Comparison of ENCODE assay signal across 1 cellular context in the genomic region with DNA sequence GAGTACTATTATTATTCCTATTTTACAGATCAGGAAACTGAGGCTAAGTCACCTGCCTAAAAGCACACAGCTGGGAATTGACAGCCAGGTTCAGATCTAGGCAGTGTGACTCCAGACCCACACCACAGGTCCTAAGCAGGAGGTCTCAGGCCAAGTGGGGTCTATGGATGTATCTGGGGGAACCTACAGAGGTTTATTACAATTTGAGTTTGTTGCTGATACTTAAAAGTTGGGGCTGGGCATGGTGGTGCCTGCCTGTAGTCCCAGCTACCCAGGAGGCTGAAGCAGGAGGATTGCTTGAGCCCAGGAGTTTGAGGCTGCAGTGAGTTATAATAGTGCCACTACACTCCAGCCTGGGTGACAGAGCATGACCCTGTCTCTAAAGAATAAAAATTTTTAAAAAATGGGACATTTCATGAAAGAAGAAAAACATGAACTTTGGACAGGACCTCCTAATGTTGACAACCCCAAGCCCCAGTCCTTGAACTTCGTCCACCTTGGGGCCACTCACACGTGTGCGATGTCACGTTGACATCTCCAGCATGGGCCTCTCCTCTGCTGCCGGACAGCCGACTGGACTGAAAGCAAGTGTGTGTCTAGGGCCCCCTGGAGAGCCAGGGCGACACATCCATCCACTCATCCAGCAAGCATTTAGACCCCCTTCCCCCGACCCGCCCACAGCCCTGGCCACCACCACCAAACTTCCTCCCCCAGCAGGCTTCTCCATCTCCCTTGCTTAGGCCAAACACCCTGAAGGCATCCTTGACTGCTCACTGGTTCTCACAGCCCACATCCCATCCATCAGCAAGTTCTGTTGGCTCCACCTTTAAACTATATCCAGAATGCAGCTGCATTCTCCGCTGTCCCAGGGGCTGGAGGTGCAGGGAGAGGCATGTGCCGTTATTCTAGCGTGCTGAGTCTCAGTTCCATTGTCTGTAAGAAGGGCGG.
TF ChIP-seq lines count a peak whose summit lies in the region.

No MANE protein-coding gene starts in this region.

TF ChIP-seq in HepG2, 621 proteins besides CTCF, POLR2A, EP300 and RAD21 (continued from another document and continues in another):
- TF ChIP-seq MAF1 (CRISPR knock-in tag; IDR thresholded peaks at IDR 0.05; ENCODE audit: borderline replicate concordance) (0 out of 2 replicates have a peak, but pooled peaks have one; percentile 26), RXRA (CRISPR knock-in tag; IDR thresholded peaks at IDR 0.05) (peak; percentile 99), TEAD3 (CRISPR knock-in tag; optimal IDR thresholded peaks at IDR 0.05; ENCODE audit: borderline replicate concordance) (peak; percentile 92), RARA (CRISPR knock-in tag; IDR thresholded peaks at IDR 0.05) (peak; percentile 99), ZNF335 (CRISPR knock-in tag; IDR thresholded peaks at IDR 0.05) (peak; percentile 95), ZSCAN12 (CRISPR knock-in tag; IDR thresholded peaks at IDR 0.05) (0 out of 2 replicates have a peak, but pooled peaks have one; percentile 68), MEIS1 (CRISPR knock-in tag; IDR thresholded peaks at IDR 0.05; ENCODE audit: borderline replicate concordance) (peak; percentile 100), ZEB1 (IDR thresholded peaks at IDR 0.05; ENCODE audit: insufficient replicate concordance, low read depth) (no peak), TCF7L2 (IDR thresholded peaks at IDR 0.05; ENCODE audit: low read depth, low read length) (no peak), ZNF329 (CRISPR knock-in tag; IDR thresholded peaks at IDR 0.05; ENCODE audit: low read depth) (peak; percentile 62; the same call in 1 of the 2 replicates), PCBP1 (IDR thresholded peaks at IDR 0.05; ENCODE audit: borderline replicate concordance, low read depth, low read length) (no peak), RBFOX2 (IDR thresholded peaks at IDR 0.05; ENCODE audit: low read depth, low read length) (peak; percentile 46; the same call in 1 of the 2 replicates), CC2D1A (CRISPR knock-in tag; IDR thresholded peaks at IDR 0.05) (0 out of 2 replicates have a peak, but pooled peaks have one; percentile 27), ZNF20 (CRISPR knock-in tag; IDR thresholded peaks at IDR 0.05) (no peak), ZNF207 (IDR thresholded peaks at IDR 0.05; ENCODE audit: borderline replicate concordance) (no peak), ZNF746 (CRISPR knock-in tag; IDR thresholded peaks at IDR 0.05) (peak; percentile 100), ZNF564 (CRISPR knock-in tag; IDR thresholded peaks at IDR 0.05) (peak; percentile 90; the same call in 1 of the 2 replicates), SIX1 (CRISPR knock-in tag; IDR thresholded peaks at IDR 0.05; ENCODE audit: borderline replicate concordance) (peak; percentile 79; the same call in 1 of the 2 replicates), ZNF644 (CRISPR knock-in tag; IDR thresholded peaks at IDR 0.05; ENCODE audit: low read depth) (peak; percentile 89), ZNF33A (CRISPR knock-in tag; IDR thresholded peaks at IDR 0.05; ENCODE audit: borderline replicate concordance) (peak; percentile 18; the same call in 1 of the 2 replicates), NKX3-1 (CRISPR knock-in tag; IDR thresholded peaks at IDR 0.05) (no peak; the same call in 1 of the 2 replicates)
- TF ChIP-seq, protein P1, sequence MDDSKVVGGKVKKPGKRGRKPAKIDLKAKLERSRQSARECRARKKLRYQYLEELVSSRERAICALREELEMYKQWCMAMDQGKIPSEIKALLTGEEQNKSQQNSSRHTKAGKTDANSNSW (CRISPR knock-in tag; IDR thresholded peaks at IDR 0.05; ENCODE audit: borderline replicate concordance), result peak; percentile 81; the same call in 1 of the 2 replicates
- TF ChIP-seq, protein P2, sequence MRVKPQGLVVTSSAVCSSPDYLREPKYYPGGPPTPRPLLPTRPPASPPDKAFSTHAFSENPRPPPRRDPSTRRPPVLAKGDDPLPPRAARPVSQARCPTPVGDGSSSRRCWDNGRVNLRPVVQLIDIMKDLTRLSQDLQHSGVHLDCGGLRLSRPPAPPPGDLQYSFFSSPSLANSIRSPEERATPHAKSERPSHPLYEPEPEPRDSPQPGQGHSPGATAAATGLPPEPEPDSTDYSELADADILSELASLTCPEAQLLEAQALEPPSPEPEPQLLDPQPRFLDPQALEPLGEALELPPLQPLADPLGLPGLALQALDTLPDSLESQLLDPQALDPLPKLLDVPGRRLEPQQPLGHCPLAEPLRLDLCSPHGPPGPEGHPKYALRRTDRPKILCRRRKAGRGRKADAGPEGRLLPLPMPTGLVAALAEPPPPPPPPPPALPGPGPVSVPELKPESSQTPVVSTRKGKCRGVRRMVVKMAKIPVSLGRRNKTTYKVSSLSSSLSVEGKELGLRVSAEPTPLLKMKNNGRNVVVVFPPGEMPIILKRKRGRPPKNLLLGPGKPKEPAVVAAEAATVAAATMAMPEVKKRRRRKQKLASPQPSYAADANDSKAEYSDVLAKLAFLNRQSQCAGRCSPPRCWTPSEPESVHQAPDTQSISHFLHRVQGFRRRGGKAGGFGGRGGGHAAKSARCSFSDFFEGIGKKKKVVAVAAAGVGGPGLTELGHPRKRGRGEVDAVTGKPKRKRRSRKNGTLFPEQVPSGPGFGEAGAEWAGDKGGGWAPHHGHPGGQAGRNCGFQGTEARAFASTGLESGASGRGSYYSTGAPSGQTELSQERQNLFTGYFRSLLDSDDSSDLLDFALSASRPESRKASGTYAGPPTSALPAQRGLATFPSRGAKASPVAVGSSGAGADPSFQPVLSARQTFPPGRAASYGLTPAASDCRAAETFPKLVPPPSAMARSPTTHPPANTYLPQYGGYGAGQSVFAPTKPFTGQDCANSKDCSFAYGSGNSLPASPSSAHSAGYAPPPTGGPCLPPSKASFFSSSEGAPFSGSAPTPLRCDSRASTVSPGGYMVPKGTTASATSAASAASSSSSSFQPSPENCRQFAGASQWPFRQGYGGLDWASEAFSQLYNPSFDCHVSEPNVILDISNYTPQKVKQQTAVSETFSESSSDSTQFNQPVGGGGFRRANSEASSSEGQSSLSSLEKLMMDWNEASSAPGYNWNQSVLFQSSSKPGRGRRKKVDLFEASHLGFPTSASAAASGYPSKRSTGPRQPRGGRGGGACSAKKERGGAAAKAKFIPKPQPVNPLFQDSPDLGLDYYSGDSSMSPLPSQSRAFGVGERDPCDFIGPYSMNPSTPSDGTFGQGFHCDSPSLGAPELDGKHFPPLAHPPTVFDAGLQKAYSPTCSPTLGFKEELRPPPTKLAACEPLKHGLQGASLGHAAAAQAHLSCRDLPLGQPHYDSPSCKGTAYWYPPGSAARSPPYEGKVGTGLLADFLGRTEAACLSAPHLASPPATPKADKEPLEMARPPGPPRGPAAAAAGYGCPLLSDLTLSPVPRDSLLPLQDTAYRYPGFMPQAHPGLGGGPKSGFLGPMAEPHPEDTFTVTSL (CRISPR knock-in tag; IDR thresholded peaks at IDR 0.05; ENCODE audit: borderline replicate concordance), result peak; percentile 98
- TF ChIP-seq, protein P3, sequence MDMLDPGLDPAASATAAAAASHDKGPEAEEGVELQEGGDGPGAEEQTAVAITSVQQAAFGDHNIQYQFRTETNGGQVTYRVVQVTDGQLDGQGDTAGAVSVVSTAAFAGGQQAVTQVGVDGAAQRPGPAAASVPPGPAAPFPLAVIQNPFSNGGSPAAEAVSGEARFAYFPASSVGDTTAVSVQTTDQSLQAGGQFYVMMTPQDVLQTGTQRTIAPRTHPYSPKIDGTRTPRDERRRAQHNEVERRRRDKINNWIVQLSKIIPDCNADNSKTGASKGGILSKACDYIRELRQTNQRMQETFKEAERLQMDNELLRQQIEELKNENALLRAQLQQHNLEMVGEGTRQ (IDR thresholded peaks at IDR 0.05; ENCODE audit: low read depth, low read length), result peak; percentile 74
- TF ChIP-seq, protein P3 (CRISPR knock-in tag; IDR thresholded peaks at IDR 0.05; ENCODE audit: borderline replicate concordance), result 0 out of 2 replicates have a peak, but pooled peaks have one; percentile 57
- TF ChIP-seq, protein P4, sequence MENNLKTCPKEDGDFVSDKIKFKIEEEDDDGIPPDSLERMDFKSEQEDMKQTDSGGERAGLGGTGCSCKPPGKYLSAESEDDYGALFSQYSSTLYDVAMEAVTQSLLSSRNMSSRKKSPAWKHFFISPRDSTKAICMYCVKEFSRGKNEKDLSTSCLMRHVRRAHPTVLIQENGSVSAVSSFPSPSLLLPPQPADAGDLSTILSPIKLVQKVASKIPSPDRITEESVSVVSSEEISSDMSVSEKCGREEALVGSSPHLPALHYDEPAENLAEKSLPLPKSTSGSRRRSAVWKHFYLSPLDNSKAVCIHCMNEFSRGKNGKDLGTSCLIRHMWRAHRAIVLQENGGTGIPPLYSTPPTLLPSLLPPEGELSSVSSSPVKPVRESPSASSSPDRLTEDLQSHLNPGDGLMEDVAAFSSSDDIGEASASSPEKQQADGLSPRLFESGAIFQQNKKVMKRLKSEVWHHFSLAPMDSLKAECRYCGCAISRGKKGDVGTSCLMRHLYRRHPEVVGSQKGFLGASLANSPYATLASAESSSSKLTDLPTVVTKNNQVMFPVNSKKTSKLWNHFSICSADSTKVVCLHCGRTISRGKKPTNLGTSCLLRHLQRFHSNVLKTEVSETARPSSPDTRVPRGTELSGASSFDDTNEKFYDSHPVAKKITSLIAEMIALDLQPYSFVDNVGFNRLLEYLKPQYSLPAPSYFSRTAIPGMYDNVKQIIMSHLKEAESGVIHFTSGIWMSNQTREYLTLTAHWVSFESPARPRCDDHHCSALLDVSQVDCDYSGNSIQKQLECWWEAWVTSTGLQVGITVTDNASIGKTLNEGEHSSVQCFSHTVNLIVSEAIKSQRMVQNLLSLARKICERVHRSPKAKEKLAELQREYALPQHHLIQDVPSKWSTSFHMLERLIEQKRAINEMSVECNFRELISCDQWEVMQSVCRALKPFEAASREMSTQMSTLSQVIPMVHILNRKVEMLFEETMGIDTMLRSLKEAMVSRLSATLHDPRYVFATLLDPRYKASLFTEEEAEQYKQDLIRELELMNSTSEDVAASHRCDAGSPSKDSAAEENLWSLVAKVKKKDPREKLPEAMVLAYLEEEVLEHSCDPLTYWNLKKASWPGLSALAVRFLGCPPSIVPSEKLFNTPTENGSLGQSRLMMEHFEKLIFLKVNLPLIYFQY (CRISPR knock-in tag; IDR thresholded peaks at IDR 0.05; ENCODE audit: borderline replicate concordance), result peak; percentile 93; the same call in 1 of the 2 replicates
- TF ChIP-seq, protein P5, sequence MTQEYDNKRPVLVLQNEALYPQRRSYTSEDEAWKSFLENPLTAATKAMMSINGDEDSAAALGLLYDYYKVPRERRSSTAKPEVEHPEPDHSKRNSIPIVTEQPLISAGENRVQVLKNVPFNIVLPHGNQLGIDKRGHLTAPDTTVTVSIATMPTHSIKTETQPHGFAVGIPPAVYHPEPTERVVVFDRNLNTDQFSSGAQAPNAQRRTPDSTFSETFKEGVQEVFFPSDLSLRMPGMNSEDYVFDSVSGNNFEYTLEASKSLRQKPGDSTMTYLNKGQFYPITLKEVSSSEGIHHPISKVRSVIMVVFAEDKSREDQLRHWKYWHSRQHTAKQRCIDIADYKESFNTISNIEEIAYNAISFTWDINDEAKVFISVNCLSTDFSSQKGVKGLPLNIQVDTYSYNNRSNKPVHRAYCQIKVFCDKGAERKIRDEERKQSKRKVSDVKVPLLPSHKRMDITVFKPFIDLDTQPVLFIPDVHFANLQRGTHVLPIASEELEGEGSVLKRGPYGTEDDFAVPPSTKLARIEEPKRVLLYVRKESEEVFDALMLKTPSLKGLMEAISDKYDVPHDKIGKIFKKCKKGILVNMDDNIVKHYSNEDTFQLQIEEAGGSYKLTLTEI (CRISPR knock-in tag; conservative IDR thresholded peaks at IDR 0.05), result no peak
- TF ChIP-seq, protein P6, sequence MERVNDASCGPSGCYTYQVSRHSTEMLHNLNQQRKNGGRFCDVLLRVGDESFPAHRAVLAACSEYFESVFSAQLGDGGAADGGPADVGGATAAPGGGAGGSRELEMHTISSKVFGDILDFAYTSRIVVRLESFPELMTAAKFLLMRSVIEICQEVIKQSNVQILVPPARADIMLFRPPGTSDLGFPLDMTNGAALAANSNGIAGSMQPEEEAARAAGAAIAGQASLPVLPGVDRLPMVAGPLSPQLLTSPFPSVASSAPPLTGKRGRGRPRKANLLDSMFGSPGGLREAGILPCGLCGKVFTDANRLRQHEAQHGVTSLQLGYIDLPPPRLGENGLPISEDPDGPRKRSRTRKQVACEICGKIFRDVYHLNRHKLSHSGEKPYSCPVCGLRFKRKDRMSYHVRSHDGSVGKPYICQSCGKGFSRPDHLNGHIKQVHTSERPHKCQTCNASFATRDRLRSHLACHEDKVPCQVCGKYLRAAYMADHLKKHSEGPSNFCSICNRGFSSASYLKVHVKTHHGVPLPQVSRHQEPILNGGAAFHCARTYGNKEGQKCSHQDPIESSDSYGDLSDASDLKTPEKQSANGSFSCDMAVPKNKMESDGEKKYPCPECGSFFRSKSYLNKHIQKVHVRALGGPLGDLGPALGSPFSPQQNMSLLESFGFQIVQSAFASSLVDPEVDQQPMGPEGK (CRISPR knock-in tag; IDR thresholded peaks at IDR 0.05), result peak; percentile 98
- TF ChIP-seq, protein P7, sequence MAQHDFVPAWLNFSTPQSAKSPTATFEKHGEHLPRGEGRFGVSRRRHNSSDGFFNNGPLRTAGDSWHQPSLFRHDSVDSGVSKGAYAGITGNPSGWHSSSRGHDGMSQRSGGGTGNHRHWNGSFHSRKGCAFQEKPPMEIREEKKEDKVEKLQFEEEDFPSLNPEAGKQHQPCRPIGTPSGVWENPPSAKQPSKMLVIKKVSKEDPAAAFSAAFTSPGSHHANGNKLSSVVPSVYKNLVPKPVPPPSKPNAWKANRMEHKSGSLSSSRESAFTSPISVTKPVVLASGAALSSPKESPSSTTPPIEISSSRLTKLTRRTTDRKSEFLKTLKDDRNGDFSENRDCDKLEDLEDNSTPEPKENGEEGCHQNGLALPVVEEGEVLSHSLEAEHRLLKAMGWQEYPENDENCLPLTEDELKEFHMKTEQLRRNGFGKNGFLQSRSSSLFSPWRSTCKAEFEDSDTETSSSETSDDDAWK (CRISPR knock-in tag; IDR thresholded peaks at IDR 0.05), result no peak
- TF ChIP-seq, protein P8, sequence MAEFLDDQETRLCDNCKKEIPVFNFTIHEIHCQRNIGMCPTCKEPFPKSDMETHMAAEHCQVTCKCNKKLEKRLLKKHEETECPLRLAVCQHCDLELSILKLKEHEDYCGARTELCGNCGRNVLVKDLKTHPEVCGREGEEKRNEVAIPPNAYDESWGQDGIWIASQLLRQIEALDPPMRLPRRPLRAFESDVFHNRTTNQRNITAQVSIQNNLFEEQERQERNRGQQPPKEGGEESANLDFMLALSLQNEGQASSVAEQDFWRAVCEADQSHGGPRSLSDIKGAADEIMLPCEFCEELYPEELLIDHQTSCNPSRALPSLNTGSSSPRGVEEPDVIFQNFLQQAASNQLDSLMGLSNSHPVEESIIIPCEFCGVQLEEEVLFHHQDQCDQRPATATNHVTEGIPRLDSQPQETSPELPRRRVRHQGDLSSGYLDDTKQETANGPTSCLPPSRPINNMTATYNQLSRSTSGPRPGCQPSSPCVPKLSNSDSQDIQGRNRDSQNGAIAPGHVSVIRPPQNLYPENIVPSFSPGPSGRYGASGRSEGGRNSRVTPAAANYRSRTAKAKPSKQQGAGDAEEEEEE (CRISPR knock-in tag; IDR thresholded peaks at IDR 0.05; ENCODE audit: borderline replicate concordance), result peak; percentile 83; the same call in 1 of the 2 replicates
- TF ChIP-seq, protein P9, sequence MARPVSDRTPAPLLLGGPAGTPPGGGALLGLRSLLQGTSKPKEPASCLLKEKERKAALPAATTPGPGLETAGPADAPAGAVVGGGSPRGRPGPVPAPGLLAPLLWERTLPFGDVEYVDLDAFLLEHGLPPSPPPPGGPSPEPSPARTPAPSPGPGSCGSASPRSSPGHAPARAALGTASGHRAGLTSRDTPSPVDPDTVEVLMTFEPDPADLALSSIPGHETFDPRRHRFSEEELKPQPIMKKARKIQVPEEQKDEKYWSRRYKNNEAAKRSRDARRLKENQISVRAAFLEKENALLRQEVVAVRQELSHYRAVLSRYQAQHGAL (CRISPR knock-in tag; IDR thresholded peaks at IDR 0.05; ENCODE audit: not compliant biosample characterization), result no peak
